ENCODE assay signal across 10 cellular contexts in genomic region chr2:149365826-149366583, GRCh38. TPM values are rescaled to one million over a fixed set of nuclear protein-coding genes. Genes with fewer than 3 reads are reported as not detected.
A peak's percentile ranks its signal among the peaks of the same experiment; 100 is the strongest.
DNase-seq lines count a peak whose midpoint lies in the region; ATAC-seq and TF ChIP-seq lines count a peak whose summit lies in the region.
"Had no signal": no experiment of that assay in that cellular context is flagged by ENCODE, and none has a peak within 500 bp of the region (broad histone marks: within the 10 kb centered on the region; RNA-seq: fewer than 3 reads in every experiment).

No MANE protein-coding gene starts in this region.

- 48 to 51% methylated on average over 5 of the region's 5 CpGs for WGBS in upper lobe of left lung, 2 donors

- no peak for TF ChIP-seq EP300 in upper lobe of left lung (IDR thresholded peaks at IDR 0.05)

- H3K36me3 ChIP-seq in upper lobe of left lung (no peaks in the 10 kb centered on the region), SJCRH30 (no peaks in the 10 kb centered on the region)
- H3K36me3 ChIP-seq: brain microvascular endothelial cell had no signal

- no peaks in the 10 kb centered on the region for H3K9me3 ChIP-seq in upper lobe of left lung
- no peaks in the 10 kb centered on the region for H3K9me3 ChIP-seq in SJCRH30 (replicated peaks)

- DNase-seq in COR-L47 (lab: John Stamatoyannopoulos, UW), result peak; percentile 93
- peak; percentile 36 for DNase-seq in NCI-H1092 (lab: John Stamatoyannopoulos, UW)
- DNase-seq in SHP77 treated with DMSO at 0.1 percent for 48 hours (lab: John Stamatoyannopoulos, UW), result peak; percentile 2
- DNase-seq in kidney glomerular epithelial cell (lab: John Stamatoyannopoulos, UW), result peak; percentile 39
- DNase-seq in upper lobe of left lung, result no peak
- no peak for DNase-seq in SJCRH30
- DNase-seq in cardiac septum (ENCODE audit: low spot score), result no peak
- DNase-seq in activated CD4-positive, CD25-positive, alpha-beta regulatory T cell (lab: John Stamatoyannopoulos, UW), result no peak
- DNase-seq: brain microvascular endothelial cell; naive thymus-derived CD4-positive, alpha-beta T cell had no signal

- H3K4me1 ChIP-seq in upper lobe of left lung (no peaks in the 10 kb centered on the region), SJCRH30 (no peaks in the 10 kb centered on the region; the same call in 1 of the 2 replicates)

- no peaks in the 10 kb centered on the region for H3K27me3 ChIP-seq in upper lobe of left lung
- no peaks in the 10 kb centered on the region for H3K27me3 ChIP-seq in SJCRH30
- H3K27me3 ChIP-seq: brain microvascular endothelial cell had no signal

- intact Hi-C loops in cardiac septum (cut with DNase I), result no loop called here

- TF ChIP-seq CTCF in upper lobe of left lung (IDR thresholded peaks at IDR 0.05), result no peak

- ATAC-seq in upper lobe of left lung (ENCODE audit: low FRiP score in 2 of 2), result no peak
- ATAC-seq: naive thymus-derived CD4-positive, alpha-beta T cell had no signal

- H3K4me3 ChIP-seq in upper lobe of left lung (no peak overlapping the region), SJCRH30 (no peak overlapping the region)

- no peak for TF ChIP-seq POLR2A in upper lobe of left lung (IDR thresholded peaks at IDR 0.05)

- H3K27ac ChIP-seq in upper lobe of left lung, result no peak overlapping the region
- H3K27ac ChIP-seq in SJCRH30, result no peak overlapping the region
- H3K27ac ChIP-seq: brain microvascular endothelial cell had no signal

RNA-seq across cellular contexts. Expression of gene LYPD6, which starts 35.6 kb away (rescaled TPM):
- under 1 TPM in 5 of 6 donors, not detected in 1; 0.09 to 0.89 (median 0.33) TPM for total RNA-seq in upper lobe of left lung
- 10.4 and 11.5 TPM in 2 replicates for total RNA-seq in SJCRH30 (2014; rRNA removed; shearing (Covaris generic))
- total RNA-seq in cardiac septum, result 0.16 TPM
- total RNA-seq: naive thymus-derived CD4-positive, alpha-beta T cell had no signal

Comparison
In these comparisons a context has a peak if more than half of its experiments do, and no peak if none do; other contexts are left out.
1. DNase-seq: peak in COR-L47 (single experiment), NCI-H1092 (single experiment), SHP77 treated with DMSO at 0.1 percent for 48 hours (single experiment) and kidney glomerular epithelial cell (single experiment); none in upper lobe of left lung (0 of 2), SJCRH30 (0 of 2), cardiac septum (single experiment) and activated CD4-positive, CD25-positive, alpha-beta regulatory T cell (0 of 4).